In the genomic region with DNA sequence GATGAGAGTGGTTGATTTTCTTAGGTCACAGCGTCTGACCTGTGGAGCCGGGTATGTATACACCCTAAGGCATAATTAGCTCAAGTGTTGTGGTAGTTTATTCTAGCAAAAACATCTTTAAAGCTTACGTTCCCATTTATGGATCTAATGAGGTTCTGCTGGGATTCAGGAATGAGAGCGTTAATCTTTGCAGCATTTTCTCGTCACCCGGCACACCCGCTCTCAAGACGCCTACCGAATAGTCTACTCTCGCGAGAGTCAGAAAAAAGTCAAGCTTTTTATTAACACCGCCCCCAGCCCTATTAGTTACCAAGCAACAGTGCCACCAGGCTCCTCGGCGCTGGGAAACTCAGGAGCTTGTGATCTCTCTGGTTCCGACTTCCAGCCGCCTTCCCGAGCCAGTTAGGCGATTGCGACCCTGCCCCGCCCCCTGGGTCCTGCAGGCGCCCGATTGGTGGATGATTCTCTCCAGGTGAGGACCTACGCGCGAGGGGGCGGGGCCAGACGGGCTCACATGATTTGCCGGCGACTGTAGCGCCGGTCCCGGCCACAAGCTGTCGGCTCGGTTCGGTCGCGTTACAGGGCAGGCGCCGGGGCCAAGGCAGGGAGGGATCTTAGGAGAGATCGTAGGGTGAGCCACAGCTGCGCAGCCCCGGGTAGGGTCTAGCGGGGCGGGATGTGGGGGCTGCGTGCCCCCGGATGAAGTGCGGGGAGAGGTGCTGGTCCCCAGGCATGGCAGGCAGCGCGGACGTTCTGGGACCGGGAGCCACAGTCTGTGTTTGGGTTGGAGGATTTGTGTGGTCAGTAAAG, we compare ENCODE assay signal across 8 cellular contexts. TPM values are rescaled to one million over a fixed set of nuclear protein-coding genes. Genes with fewer than 3 reads are reported as not detected.
DNase-seq lines count a peak whose midpoint lies in the region; ATAC-seq, FAIRE-seq and TF ChIP-seq lines count a peak whose summit lies in the region.

TSS of gene PFKFB2 (plus strand) at position 540 of the 810 bp plus-strand sequence. CDS start 1,443 bp downstream, outside the sequence.

- H3K4me1 ChIP-seq in A549 (peaks cover 29% of the 10 kb centered on the region), skeletal muscle tissue (ENCODE audit: control insufficient read depth in 3 of 3, insufficient read depth in 3 of 3, low read length in 3 of 3) (peaks cover 17 to 32% (median 19%) of the 10 kb centered on the region in 3 donors)

- H3K27ac ChIP-seq in A549 (peak within 1 kb of the TSS; percentile 94 to 97), caudate nucleus (ENCODE audit: low read depth, low read length) (peak within 1 kb of the TSS; percentile 95), skeletal muscle tissue (ENCODE audit: low read depth, low read length) (peak within 1 kb of the TSS; percentile 94)

- H3K4me3 ChIP-seq in A549 = peak within 1 kb of the TSS; percentile 91
- peak within 1 kb of the TSS; percentile 89 to 91 (median 89) for H3K4me3 ChIP-seq in skeletal muscle tissue (ENCODE audit: low read length in 3 of 3)

- H3K36me3 ChIP-seq in skeletal muscle tissue (ENCODE audit: control insufficient read depth in 3 of 3, insufficient read depth in 3 of 3, low read length in 3 of 3) = peaks cover 8 to 10% (median 10%) of the 10 kb centered on the region in 3 donors

- H3K4me2 ChIP-seq in A549 = peak within 1 kb of the TSS; percentile 79

- H3K9me3 ChIP-seq in A549 (no peaks in the 10 kb centered on the region), skeletal muscle tissue (ENCODE audit: control insufficient read depth in 3 of 3, low read length in 3 of 3) (no peaks in the 10 kb centered on the region)

- POLR2A ChIA-PET in A549 (lab: Yijun Ruan, JAX) = interaction anchor here (0.5 to 1.8 kb wide), 17 partner anchors 10 to 583 kb away, joined by 3 to 14 read pairs (median 5); partner anchors contain the start of genes C1orf116, CD55, DYRK3 and IKBKE

- TF ChIP-seq POLR2A in A549 (IDR thresholded peaks at IDR 0.05; ENCODE audit: low read length) = peak; percentile 84

- peak; percentile 98 for DNase-seq in A549 (ENCODE audit: low read depth in 1 of 2, low spot score in 1 of 2)
- DNase-seq in NCI-H2196 (lab: John Stamatoyannopoulos, UW; ENCODE audit: unreplicated experiment) = peak; percentile 99
- peak; percentile 80 to 87 (median 84) for DNase-seq in activated CD4-positive, CD25-positive, alpha-beta regulatory T cell (lab: John Stamatoyannopoulos, UW)
- DNase-seq in caudate nucleus (lab: John Stamatoyannopoulos, UW) = peak; percentile 75 to 100 (median 96)
- peak; percentile 99 for DNase-seq in iPS-NIHi11 (ENCODE audit: low spot score)

- FAIRE-seq in A549 (lab: Jason Lieb, UNC) = no peak

- under 1% methylated on average over 36 of the region's 51 CpGs for WGBS in A549 (ENCODE audit: missing lambda C conversion rate)

- TF ChIP-seq CTCF in A549 (IDR thresholded peaks at IDR 0.05) = no peak

- no peak for TF ChIP-seq EP300 in A549 (IDR thresholded peaks at IDR 0.05)

- peak within 1 kb of the TSS; percentile 90 to 96 (median 91) for H3K9ac ChIP-seq in skeletal muscle tissue (ENCODE audit: low read depth in 1 of 3, low read length in 3 of 3)

- CTCF ChIA-PET in A549 (lab: Yijun Ruan, JAX) = interaction anchor here (0.5 to 3.1 kb wide), 12 partner anchors 16 to 447 kb away, joined by 3 to 13 read pairs (median 4); no protein-coding TSS in a partner anchor

- no peaks in the 10 kb centered on the region for H3K27me3 ChIP-seq in skeletal muscle tissue (ENCODE audit: control insufficient read depth in 3 of 3, insufficient read depth in 3 of 3, low read length in 3 of 3)

- TF ChIP-seq RAD21 in A549 (conservative IDR thresholded peaks at IDR 0.05 in 1 of 2, IDR thresholded peaks at IDR 0.05 in 1 of 2) = 0 out of 5 replicates have a peak, but pooled peaks have one; percentile 2 to 16

- ATAC-seq in A549 = peak; percentile 88 to 89
- ATAC-seq in GM18867 (IDR thresholded peaks at IDR 0.05; ENCODE audit: unreplicated experiment) = peak; percentile 84
- ATAC-seq in HG03095 (IDR thresholded peaks at IDR 0.05; ENCODE audit: unreplicated experiment) = peak; percentile 76

TF ChIP-seq in A549, 52 proteins besides CTCF, POLR2A, EP300 and RAD21:
- TF ChIP-seq FOSB (CRISPR knock-in tag; IDR thresholded peaks at IDR 0.05) (no peak), KDM1A (IDR thresholded peaks at IDR 0.05; ENCODE audit: low read depth) (no peak), ATOH8 (CRISPR knock-in tag; IDR thresholded peaks at IDR 0.05; ENCODE audit: low read depth) (no peak), BCL3 (IDR thresholded peaks at IDR 0.05) (peak; percentile 65; the same call in 2 of the 3 replicates), EHF (CRISPR knock-in tag; IDR thresholded peaks at IDR 0.05) (no peak), GATA3 (IDR thresholded peaks at IDR 0.05; ENCODE audit: borderline replicate concordance) (no peak; the same call in 1 of the 2 replicates), JUN (IDR thresholded peaks at IDR 0.05) (peak; percentile 58; a peak in 1 of 5 replicates), CHD2 (IDR thresholded peaks at IDR 0.05; ENCODE audit: low read length, partially characterized antibody) (peak; percentile 98), CBX8 (IDR thresholded peaks at IDR 0.05) (no peak), ZNF302 (CRISPR knock-in tag; IDR thresholded peaks at IDR 0.05) (no peak), USF2 (IDR thresholded peaks at IDR 0.05) (peak; percentile 67), CEBPB (IDR thresholded peaks at IDR 0.05) (no peak), NR3C1 (IDR thresholded peaks at IDR 0.05) (no peak), CHD4 (IDR thresholded peaks at IDR 0.05; ENCODE audit: borderline replicate concordance) (no peak), PHF8 (IDR thresholded peaks at IDR 0.05; ENCODE audit: borderline replicate concordance, low read depth) (peak; percentile 78; the same call in 1 of the 2 replicates), REST (IDR thresholded peaks at IDR 0.05) (peak; percentile 99), RFX5 (IDR thresholded peaks at IDR 0.05) (0 out of 2 replicates have a peak, but pooled peaks have one; percentile 33), TFCP2L1 (CRISPR knock-in tag; IDR thresholded peaks at IDR 0.05) (no peak), ESRRA (IDR thresholded peaks at IDR 0.05; ENCODE audit: borderline replicate concordance, low read length) (no peak)

RNA-seq across cellular contexts. Expression of gene PFKFB2, which starts in this region (rescaled TPM):
- polyA plus RNA-seq in A549 (2011; rRNA removed) (6.8 and 7.4 TPM in 2 replicates), A549 (2017; fragmentation: RNase III; extraction: RNeasy Plus Mini Kit Qiagen cat#74134 plus additional on column Dnase treatment) (7.6 to 8.4 TPM (median 8.1 TPM) in 3 replicates)
- 2.1 and 2.2 TPM in 2 replicates for polyA plus RNA-seq in A549 (2012; cell fraction: cytosol; rRNA removed)
- polyA plus RNA-seq in A549 (2012; cell fraction: nucleus; rRNA removed) = 3.5 and 5.4 TPM in 2 replicates
- 5.9 and 6.8 TPM in 2 replicates for polyA minus RNA-seq in A549 (2011; rRNA and poly(A)+ RNA removed)
- total RNA-seq in skeletal muscle tissue = 3.7 TPM

Comparison
In these comparisons a context has a peak if more than half of its experiments do, and no peak if none do; other contexts are left out.
1. Peak in every context shown above with its lines: DNase-seq, ATAC-seq, H3K4me3 ChIP-seq and H3K27ac ChIP-seq.